1 cellular context compared by ENCODE assay signal in the genomic region with DNA sequence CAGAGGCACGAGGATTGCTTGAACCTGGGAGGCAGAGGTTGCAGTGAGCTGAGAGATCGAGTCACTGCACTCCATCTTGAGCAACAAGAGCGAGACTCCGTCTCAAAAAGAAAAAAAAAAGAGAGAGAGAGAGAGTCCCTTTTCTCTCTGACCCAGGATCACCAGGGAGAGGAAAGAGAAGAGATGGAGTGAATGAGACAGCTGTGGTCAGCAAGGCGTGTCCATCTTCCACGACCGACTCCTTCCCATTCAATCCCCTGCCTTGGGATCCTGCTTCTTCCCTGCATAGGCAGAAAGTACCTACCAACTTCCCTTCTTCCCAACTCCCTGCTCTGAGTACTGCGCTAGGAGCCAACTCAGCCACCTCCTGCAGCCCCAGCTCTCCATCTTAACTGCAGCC.
TF ChIP-seq lines count a peak whose summit lies in the region.

No MANE protein-coding gene starts in this region.

TF ChIP-seq in HepG2, 621 proteins besides CTCF, POLR2A, EP300 and RAD21:
- no peak for TF ChIP-seq ATF1 (CRISPR knock-in tag; IDR thresholded peaks at IDR 0.05)
- TF ChIP-seq TOPORS (CRISPR knock-in tag; IDR thresholded peaks at IDR 0.05) = no peak
- TF ChIP-seq, protein P1, sequence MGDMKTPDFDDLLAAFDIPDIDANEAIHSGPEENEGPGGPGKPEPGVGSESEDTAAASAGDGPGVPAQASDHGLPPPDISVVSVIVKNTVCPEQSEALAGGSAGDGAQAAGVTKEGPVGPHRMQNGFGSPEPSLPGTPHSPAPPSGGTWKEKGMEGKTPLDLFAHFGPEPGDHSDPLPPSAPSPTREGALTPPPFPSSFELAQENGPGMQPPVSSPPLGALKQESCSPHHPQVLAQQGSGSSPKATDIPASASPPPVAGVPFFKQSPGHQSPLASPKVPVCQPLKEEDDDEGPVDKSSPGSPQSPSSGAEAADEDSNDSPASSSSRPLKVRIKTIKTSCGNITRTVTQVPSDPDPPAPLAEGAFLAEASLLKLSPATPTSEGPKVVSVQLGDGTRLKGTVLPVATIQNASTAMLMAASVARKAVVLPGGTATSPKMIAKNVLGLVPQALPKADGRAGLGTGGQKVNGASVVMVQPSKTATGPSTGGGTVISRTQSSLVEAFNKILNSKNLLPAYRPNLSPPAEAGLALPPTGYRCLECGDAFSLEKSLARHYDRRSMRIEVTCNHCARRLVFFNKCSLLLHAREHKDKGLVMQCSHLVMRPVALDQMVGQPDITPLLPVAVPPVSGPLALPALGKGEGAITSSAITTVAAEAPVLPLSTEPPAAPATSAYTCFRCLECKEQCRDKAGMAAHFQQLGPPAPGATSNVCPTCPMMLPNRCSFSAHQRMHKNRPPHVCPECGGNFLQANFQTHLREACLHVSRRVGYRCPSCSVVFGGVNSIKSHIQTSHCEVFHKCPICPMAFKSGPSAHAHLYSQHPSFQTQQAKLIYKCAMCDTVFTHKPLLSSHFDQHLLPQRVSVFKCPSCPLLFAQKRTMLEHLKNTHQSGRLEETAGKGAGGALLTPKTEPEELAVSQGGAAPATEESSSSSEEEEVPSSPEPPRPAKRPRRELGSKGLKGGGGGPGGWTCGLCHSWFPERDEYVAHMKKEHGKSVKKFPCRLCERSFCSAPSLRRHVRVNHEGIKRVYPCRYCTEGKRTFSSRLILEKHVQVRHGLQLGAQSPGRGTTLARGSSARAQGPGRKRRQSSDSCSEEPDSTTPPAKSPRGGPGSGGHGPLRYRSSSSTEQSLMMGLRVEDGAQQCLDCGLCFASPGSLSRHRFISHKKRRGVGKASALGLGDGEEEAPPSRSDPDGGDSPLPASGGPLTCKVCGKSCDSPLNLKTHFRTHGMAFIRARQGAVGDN (CRISPR knock-in tag; IDR thresholded peaks at IDR 0.05) = no peak
- TF ChIP-seq CREM (IDR thresholded peaks at IDR 0.05) = no peak
- no peak for TF ChIP-seq CREM (CRISPR knock-in tag; IDR thresholded peaks at IDR 0.05)
- TF ChIP-seq, protein P2, sequence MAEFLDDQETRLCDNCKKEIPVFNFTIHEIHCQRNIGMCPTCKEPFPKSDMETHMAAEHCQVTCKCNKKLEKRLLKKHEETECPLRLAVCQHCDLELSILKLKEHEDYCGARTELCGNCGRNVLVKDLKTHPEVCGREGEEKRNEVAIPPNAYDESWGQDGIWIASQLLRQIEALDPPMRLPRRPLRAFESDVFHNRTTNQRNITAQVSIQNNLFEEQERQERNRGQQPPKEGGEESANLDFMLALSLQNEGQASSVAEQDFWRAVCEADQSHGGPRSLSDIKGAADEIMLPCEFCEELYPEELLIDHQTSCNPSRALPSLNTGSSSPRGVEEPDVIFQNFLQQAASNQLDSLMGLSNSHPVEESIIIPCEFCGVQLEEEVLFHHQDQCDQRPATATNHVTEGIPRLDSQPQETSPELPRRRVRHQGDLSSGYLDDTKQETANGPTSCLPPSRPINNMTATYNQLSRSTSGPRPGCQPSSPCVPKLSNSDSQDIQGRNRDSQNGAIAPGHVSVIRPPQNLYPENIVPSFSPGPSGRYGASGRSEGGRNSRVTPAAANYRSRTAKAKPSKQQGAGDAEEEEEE (CRISPR knock-in tag; IDR thresholded peaks at IDR 0.05; ENCODE audit: borderline replicate concordance) = no peak
- TF ChIP-seq SALL1 (CRISPR knock-in tag; IDR thresholded peaks at IDR 0.05) = no peak
- TF ChIP-seq, protein P3, sequence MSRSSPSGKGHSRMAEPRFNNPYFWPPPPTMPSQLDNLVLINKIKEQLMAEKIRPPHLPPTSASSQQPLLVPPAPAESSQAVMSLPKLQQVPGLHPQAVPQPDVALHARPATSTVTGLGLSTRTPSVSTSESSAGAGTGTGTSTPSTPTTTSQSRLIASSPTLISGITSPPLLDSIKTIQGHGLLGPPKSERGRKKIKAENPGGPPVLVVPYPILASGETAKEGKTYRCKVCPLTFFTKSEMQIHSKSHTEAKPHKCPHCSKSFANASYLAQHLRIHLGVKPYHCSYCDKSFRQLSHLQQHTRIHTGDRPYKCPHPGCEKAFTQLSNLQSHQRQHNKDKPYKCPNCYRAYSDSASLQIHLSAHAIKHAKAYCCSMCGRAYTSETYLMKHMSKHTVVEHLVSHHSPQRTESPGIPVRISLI (CRISPR knock-in tag; IDR thresholded peaks at IDR 0.05; ENCODE audit: borderline replicate concordance) = no peak
- TF ChIP-seq, protein P4, sequence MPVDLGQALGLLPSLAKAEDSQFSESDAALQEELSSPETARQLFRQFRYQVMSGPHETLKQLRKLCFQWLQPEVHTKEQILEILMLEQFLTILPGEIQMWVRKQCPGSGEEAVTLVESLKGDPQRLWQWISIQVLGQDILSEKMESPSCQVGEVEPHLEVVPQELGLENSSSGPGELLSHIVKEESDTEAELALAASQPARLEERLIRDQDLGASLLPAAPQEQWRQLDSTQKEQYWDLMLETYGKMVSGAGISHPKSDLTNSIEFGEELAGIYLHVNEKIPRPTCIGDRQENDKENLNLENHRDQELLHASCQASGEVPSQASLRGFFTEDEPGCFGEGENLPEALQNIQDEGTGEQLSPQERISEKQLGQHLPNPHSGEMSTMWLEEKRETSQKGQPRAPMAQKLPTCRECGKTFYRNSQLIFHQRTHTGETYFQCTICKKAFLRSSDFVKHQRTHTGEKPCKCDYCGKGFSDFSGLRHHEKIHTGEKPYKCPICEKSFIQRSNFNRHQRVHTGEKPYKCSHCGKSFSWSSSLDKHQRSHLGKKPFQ (CRISPR knock-in tag; IDR thresholded peaks at IDR 0.05; ENCODE audit: insufficient replicate concordance) = no peak
- no peak for TF ChIP-seq KLF6 (CRISPR knock-in tag; IDR thresholded peaks at IDR 0.05)
- TF ChIP-seq, protein P5, sequence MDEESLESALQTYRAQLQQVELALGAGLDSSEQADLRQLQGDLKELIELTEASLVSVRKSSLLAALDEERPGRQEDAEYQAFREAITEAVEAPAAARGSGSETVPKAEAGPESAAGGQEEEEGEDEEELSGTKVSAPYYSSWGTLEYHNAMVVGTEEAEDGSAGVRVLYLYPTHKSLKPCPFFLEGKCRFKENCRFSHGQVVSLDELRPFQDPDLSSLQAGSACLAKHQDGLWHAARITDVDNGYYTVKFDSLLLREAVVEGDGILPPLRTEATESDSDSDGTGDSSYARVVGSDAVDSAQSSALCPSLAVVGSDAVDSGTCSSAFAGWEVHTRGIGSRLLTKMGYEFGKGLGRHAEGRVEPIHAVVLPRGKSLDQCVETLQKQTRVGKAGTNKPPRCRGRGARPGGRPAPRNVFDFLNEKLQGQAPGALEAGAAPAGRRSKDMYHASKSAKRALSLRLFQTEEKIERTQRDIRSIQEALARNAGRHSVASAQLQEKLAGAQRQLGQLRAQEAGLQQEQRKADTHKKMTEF (CRISPR knock-in tag; IDR thresholded peaks at IDR 0.05) = no peak
- TF ChIP-seq ZNF234 (CRISPR knock-in tag; conservative IDR thresholded peaks at IDR 0.05) = no peak
- TF ChIP-seq YEATS4 (CRISPR knock-in tag; IDR thresholded peaks at IDR 0.05; ENCODE audit: borderline replicate concordance) = no peak
- no peak for TF ChIP-seq HNRNPH1 (optimal IDR thresholded peaks at IDR 0.05; ENCODE audit: low read depth, low read length)
- TF ChIP-seq, protein P6, sequence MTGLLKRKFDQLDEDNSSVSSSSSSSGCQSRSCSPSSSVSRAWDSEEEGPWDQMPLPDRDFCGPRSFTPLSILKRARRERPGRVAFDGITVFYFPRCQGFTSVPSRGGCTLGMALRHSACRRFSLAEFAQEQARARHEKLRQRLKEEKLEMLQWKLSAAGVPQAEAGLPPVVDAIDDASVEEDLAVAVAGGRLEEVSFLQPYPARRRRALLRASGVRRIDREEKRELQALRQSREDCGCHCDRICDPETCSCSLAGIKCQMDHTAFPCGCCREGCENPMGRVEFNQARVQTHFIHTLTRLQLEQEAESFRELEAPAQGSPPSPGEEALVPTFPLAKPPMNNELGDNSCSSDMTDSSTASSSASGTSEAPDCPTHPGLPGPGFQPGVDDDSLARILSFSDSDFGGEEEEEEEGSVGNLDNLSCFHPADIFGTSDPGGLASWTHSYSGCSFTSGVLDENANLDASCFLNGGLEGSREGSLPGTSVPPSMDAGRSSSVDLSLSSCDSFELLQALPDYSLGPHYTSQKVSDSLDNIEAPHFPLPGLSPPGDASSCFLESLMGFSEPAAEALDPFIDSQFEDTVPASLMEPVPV (CRISPR knock-in tag; IDR thresholded peaks at IDR 0.05) = no peak
- TF ChIP-seq, protein P7, sequence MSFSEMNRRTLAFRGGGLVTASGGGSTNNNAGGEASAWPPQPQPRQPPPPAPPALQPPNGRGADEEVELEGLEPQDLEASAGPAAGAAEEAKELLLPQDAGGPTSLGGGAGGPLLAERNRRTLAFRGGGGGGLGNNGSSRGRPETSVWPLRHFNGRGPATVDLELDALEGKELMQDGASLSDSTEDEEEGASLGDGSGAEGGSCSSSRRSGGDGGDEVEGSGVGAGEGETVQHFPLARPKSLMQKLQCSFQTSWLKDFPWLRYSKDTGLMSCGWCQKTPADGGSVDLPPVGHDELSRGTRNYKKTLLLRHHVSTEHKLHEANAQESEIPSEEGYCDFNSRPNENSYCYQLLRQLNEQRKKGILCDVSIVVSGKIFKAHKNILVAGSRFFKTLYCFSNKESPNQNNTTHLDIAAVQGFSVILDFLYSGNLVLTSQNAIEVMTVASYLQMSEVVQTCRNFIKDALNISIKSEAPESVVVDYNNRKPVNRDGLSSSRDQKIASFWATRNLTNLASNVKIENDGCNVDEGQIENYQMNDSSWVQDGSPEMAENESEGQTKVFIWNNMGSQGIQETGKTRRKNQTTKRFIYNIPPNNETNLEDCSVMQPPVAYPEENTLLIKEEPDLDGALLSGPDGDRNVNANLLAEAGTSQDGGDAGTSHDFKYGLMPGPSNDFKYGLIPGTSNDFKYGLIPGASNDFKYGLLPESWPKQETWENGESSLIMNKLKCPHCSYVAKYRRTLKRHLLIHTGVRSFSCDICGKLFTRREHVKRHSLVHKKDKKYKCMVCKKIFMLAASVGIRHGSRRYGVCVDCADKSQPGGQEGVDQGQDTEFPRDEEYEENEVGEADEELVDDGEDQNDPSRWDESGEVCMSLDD (CRISPR knock-in tag; IDR thresholded peaks at IDR 0.05; ENCODE audit: borderline replicate concordance) = no peak
- TF ChIP-seq ZSCAN12 (CRISPR knock-in tag; IDR thresholded peaks at IDR 0.05) = no peak
- no peak for TF ChIP-seq ZBTB8A (CRISPR knock-in tag; IDR thresholded peaks at IDR 0.05; ENCODE audit: borderline replicate concordance, low read depth)
